ENCODE assay signal across 1 cellular context in the genomic region with DNA sequence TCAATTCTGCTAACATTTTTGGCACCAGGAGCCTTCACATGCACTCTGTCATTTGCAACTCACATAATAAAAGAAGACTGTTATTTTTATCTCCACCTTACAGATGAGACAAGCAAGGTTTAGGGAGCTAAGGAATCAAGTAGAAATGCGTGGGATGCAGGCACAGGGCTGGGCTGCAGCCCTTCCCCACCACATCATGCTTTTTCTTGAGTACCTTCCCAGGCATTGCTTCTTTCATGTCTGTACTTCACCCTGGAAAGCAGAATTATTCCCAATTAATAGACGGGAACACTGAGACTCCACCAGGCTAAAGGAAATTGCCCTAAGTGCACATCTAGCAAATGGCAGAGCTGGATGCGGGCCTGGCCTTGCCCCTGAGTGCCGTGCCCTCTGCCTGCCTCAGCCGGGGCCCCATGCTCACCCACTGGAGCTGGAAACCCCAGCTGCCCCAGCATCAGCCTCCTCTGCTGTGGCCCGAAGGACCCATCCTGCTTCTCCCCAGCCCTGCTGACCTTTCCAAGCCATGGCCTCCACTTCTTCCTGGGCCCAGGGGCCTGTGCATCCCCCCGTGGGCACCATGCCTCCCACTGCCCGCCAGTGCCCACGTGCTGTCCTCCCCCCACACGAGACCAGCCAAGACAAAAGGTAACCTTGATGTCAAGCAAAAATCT.
TF ChIP-seq lines count a peak whose summit lies in the region.

No MANE protein-coding gene starts in this region.

TF ChIP-seq in SK-N-SH treated with all-trans-retinoic acid at 6 μM for 48 hours, 23 proteins besides CTCF, POLR2A, EP300 and RAD21 (continued from another document):
- TF ChIP-seq CSDC2 (CRISPR knock-in tag; IDR thresholded peaks at IDR 0.05) (no peak), RARB (CRISPR knock-in tag; IDR thresholded peaks at IDR 0.05) (no peak), ZFP3 (CRISPR knock-in tag; IDR thresholded peaks at IDR 0.05) (no peak), PATZ1 (CRISPR knock-in tag; IDR thresholded peaks at IDR 0.05; ENCODE audit: borderline replicate concordance) (no peak), SNAI2 (CRISPR knock-in tag; IDR thresholded peaks at IDR 0.05) (no peak), POU6F1 (CRISPR knock-in tag; IDR thresholded peaks at IDR 0.05; ENCODE audit: borderline replicate concordance, low read depth) (no peak), ARNTL (CRISPR knock-in tag; IDR thresholded peaks at IDR 0.05; ENCODE audit: borderline replicate concordance, low read depth) (no peak), ZNF70 (CRISPR knock-in tag; IDR thresholded peaks at IDR 0.05) (no peak), ZFP30 (CRISPR knock-in tag; IDR thresholded peaks at IDR 0.05) (no peak), PPARA (CRISPR knock-in tag; IDR thresholded peaks at IDR 0.05; ENCODE audit: borderline replicate concordance) (no peak), ISL1 (CRISPR knock-in tag; IDR thresholded peaks at IDR 0.05) (no peak)
- TF ChIP-seq, protein P1, sequence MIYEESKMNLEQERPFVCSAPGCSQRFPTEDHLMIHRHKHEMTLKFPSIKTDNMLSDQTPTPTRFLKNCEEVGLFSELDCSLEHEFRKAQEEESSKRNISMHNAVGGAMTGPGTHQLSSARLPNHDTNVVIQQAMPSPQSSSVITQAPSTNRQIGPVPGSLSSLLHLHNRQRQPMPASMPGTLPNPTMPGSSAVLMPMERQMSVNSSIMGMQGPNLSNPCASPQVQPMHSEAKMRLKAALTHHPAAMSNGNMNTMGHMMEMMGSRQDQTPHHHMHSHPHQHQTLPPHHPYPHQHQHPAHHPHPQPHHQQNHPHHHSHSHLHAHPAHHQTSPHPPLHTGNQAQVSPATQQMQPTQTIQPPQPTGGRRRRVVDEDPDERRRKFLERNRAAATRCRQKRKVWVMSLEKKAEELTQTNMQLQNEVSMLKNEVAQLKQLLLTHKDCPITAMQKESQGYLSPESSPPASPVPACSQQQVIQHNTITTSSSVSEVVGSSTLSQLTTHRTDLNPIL (CRISPR knock-in tag; IDR thresholded peaks at IDR 0.05; ENCODE audit: low read depth): no peak
TF ChIP-seq in SK-N-SH treated with all-trans-retinoic acid at 6 μM for 48 hours: peak in this region for 0.
